In genomic region chr10:6220418-6221191, GRCh38 we compare ENCODE assay signal across 20 cellular contexts. TPM values are rescaled to one million over a fixed set of nuclear protein-coding genes. Genes with fewer than 3 reads are reported as not detected.
DNase-seq lines count a peak whose midpoint lies in the region; ATAC-seq and TF ChIP-seq lines count a peak whose summit lies in the region.
"Had no signal": no experiment of that assay in that cellular context is flagged by ENCODE, and none has a peak within 500 bp of the region (broad histone marks: within the 10 kb centered on the region; RNA-seq: fewer than 3 reads in every experiment).

No MANE protein-coding gene starts in this region.

- no peaks in the 10 kb centered on the region for H3K9me3 Mint-ChIP-seq in activated T-cell treated with anti-CD3 and anti-CD28 coated beads, Interleukin-2, amount 50 U/mL, for 4 hours
- H3K9me3 Mint-ChIP-seq in stimulated activated effector memory CD8-positive, alpha-beta T cell treated with anti-CD3 and anti-CD28 coated beads, Interleukin-12 subunit alpha, Interleukin-12 subunit beta, amount 100 ng/mL, for 72 hours = no peaks in the 10 kb centered on the region
- H3K9me3 Mint-ChIP-seq: CD8-positive, alpha-beta T cell; naive thymus-derived CD8-positive, alpha-beta T cell had no signal

- H3K4me3 Mint-ChIP-seq in activated T-cell treated with anti-CD3 and anti-CD28 coated beads, Interleukin-2, amount 50 U/mL, for 4 hours = no peak overlapping the region
- H3K4me3 Mint-ChIP-seq in stimulated activated effector memory CD8-positive, alpha-beta T cell treated with anti-CD3 and anti-CD28 coated beads, Interleukin-12 subunit alpha, Interleukin-12 subunit beta, amount 100 ng/mL, for 72 hours = no peak overlapping the region
- H3K4me3 Mint-ChIP-seq: CD8-positive, alpha-beta T cell; naive thymus-derived CD8-positive, alpha-beta T cell had no signal

- H3K27ac ChIP-seq in RWPE2 (ENCODE audit: poor library complexity, severe bottlenecking) = peak overlapping the region; percentile 89
- H3K27ac ChIP-seq in adrenal gland = no peak overlapping the region
- H3K27ac ChIP-seq: PC-9, tibial nerve had no signal

- H3K4me3 ChIP-seq in RWPE2 (ENCODE audit: severe bottlenecking) (no peak overlapping the region), adrenal gland (no peak overlapping the region)
- H3K4me3 ChIP-seq: GM23248, MG63, PC-9, tibial nerve had no signal

- peaks cover 54% of the 10 kb centered on the region for H3K36me3 Mint-ChIP-seq in activated T-cell treated with anti-CD3 and anti-CD28 coated beads, Interleukin-2, amount 50 U/mL, for 4 hours (ENCODE audit: insufficient read depth)
- peaks cover 100% of the 10 kb centered on the region for H3K36me3 Mint-ChIP-seq in stimulated activated effector memory CD8-positive, alpha-beta T cell treated with anti-CD3 and anti-CD28 coated beads, Interleukin-12 subunit alpha, Interleukin-12 subunit beta, amount 100 ng/mL, for 72 hours

- 93 to 95% (median 95%) methylated on average over 15 to 32 of the region's 32 CpGs for WGBS in adrenal gland, 4 donors

- peak overlapping the region; percentile 73 for H3K27ac Mint-ChIP-seq in stimulated activated effector memory CD8-positive, alpha-beta T cell treated with anti-CD3 and anti-CD28 coated beads, Interleukin-12 subunit alpha, Interleukin-12 subunit beta, amount 100 ng/mL, for 72 hours
- H3K27ac Mint-ChIP-seq: CD8-positive, alpha-beta T cell had no signal

- TF ChIP-seq POLR2A in adrenal gland (IDR thresholded peaks at IDR 0.05) = no peak

- H3K27me3 ChIP-seq in RWPE2 (ENCODE audit: insufficient read depth, poor library complexity, severe bottlenecking) (no peaks in the 10 kb centered on the region), adrenal gland (no peaks in the 10 kb centered on the region)
- H3K27me3 ChIP-seq: MG63, tibial nerve had no signal

- H3K9me3 ChIP-seq in RWPE2 (ENCODE audit: severe bottlenecking) = no peaks in the 10 kb centered on the region
- no peaks in the 10 kb centered on the region for H3K9me3 ChIP-seq in adrenal gland (replicated peaks in 1 of 3)
- H3K9me3 ChIP-seq: MG63, tibial nerve had no signal

- ATAC-seq in activated T-cell treated with anti-CD3 and anti-CD28 coated beads, Interleukin-2, amount 50 U/mL, for 4 hours = no peak
- ATAC-seq in RWPE2 (ENCODE audit: low read depth) (no peak), GM21423 (IDR thresholded peaks at IDR 0.05; ENCODE audit: unreplicated experiment) (no peak), GM18867 (IDR thresholded peaks at IDR 0.05; ENCODE audit: unreplicated experiment) (no peak)
- no peak for ATAC-seq in stimulated activated effector memory CD8-positive, alpha-beta T cell treated with anti-CD3 and anti-CD28 coated beads, Interleukin-12 subunit alpha, Interleukin-12 subunit beta, amount 100 ng/mL, for 72 hours
- ATAC-seq: CD8-positive, alpha-beta T cell; naive thymus-derived CD8-positive, alpha-beta T cell had no signal

- peak; percentile 22 for DNase-seq in activated T-cell treated with anti-CD3 and anti-CD28 coated beads, Interleukin-2, amount 50 U/mL, for 1 hour
- DNase-seq in activated T-cell treated with anti-CD3 and anti-CD28 coated beads, Interleukin-2, amount 50 U/mL, for 4 hours = no peak
- DNase-seq in RWPE2 (ENCODE audit: low spot score) (no peak), islet precursor cell (peak; percentile 41), adrenal gland (no peak)
- no peak for DNase-seq in stimulated activated effector memory CD8-positive, alpha-beta T cell treated with anti-CD3 and anti-CD28 coated beads, Interleukin-12 subunit alpha, Interleukin-12 subunit beta, amount 100 ng/mL, for 72 hours (ENCODE audit: low spot score in 2 of 2)
- DNase-seq: activated CD4-positive, alpha-beta T cell treated with anti-CD3 and anti-CD28 coated beads, Interleukin-2, amount 50 U/mL, for 1 hour; activated T-cell treated with anti-CD3 and anti-CD28 coated beads, Interleukin-2, amount 50 U/mL, for 48 hours; CD8-positive, alpha-beta T cell; central memory CD4-positive, alpha-beta T cell; effector memory CD4-positive, alpha-beta T cell; GM23248; mammary epithelial cell; MG63; naive thymus-derived CD8-positive, alpha-beta T cell; NCI-H748 treated with DMSO at 0.1 percent for 48 hours; PC-9 had no signal

- H3K4me1 Mint-ChIP-seq in activated T-cell treated with anti-CD3 and anti-CD28 coated beads, Interleukin-2, amount 50 U/mL, for 4 hours (ENCODE audit: low read depth) = peaks cover 4% of the 10 kb centered on the region
- H3K4me1 Mint-ChIP-seq in stimulated activated effector memory CD8-positive, alpha-beta T cell treated with anti-CD3 and anti-CD28 coated beads, Interleukin-12 subunit alpha, Interleukin-12 subunit beta, amount 100 ng/mL, for 72 hours = peaks cover 22% of the 10 kb centered on the region

- TF ChIP-seq CTCF in RWPE2 (IDR thresholded peaks at IDR 0.05; ENCODE audit: poor library complexity, severe bottlenecking) (no peak), adrenal gland (IDR thresholded peaks at IDR 0.05) (no peak)

- intact Hi-C loops in adrenal gland (cut with DNase I) = loop anchor here in 1 of 2 donors (10.0 kb wide), 1 partner anchor 164 kb away; no protein-coding TSS in a partner anchor

- H3K27me3 Mint-ChIP-seq in activated T-cell treated with anti-CD3 and anti-CD28 coated beads, Interleukin-2, amount 50 U/mL, for 4 hours (ENCODE audit: low read depth) = no peaks in the 10 kb centered on the region
- H3K27me3 Mint-ChIP-seq: naive thymus-derived CD8-positive, alpha-beta T cell had no signal

- H3K36me3 ChIP-seq in RWPE2 (ENCODE audit: low read depth) (peaks cover 86% of the 10 kb centered on the region), adrenal gland (replicated peaks in 1 of 2) (peaks cover 0 to 92% of the 10 kb centered on the region in 2 donors)

- H3K4me1 ChIP-seq in RWPE2 (ENCODE audit: insufficient read depth, poor library complexity, severe bottlenecking) (peaks cover 19% of the 10 kb centered on the region), adrenal gland (replicated peaks in 1 of 2) (no peaks in the 10 kb centered on the region)
- H3K4me1 ChIP-seq: tibial nerve had no signal

RNA-seq across cellular contexts. Expression of gene PFKFB3, which starts 17.9 kb away (rescaled TPM):
- 10 to 100 TPM; 60.5 to 77.0 (median 68.8) TPM for total RNA-seq in activated T-cell treated with anti-CD3 and anti-CD28 coated beads, Interleukin-2, amount 50 U/mL, for 4 hours
- total RNA-seq in adrenal gland = 10 to 100 TPM; 14.9 to 72.4 (median 37.0) TPM
- polyA plus RNA-seq in adrenal gland = 10 to 100 TPM in 2 of 3 donors, 1 to 10 TPM in 1; 8.4 to 20.8 (median 13.1) TPM

Comparison
In these comparisons a context has a peak if more than half of its experiments do, and no peak if none do; other contexts are left out.
1. DNase-seq: peak in activated T-cell treated with anti-CD3 and anti-CD28 coated beads, Interleukin-2, amount 50 U/mL, for 1 hour (single experiment) and islet precursor cell (single experiment); none in activated T-cell treated with anti-CD3 and anti-CD28 coated beads, Interleukin-2, amount 50 U/mL, for 4 hours (single experiment), RWPE2 (single experiment), stimulated activated effector memory CD8-positive, alpha-beta T cell treated with anti-CD3 and anti-CD28 coated beads, Interleukin-12 subunit alpha, Interleukin-12 subunit beta, amount 100 ng/mL, for 72 hours (0 of 2) and adrenal gland (0 of 7).